In genomic region chr7:151060113-151060415, GRCh38 we compare ENCODE assay signal across 8 cellular contexts. TPM values are rescaled to one million over a fixed set of nuclear protein-coding genes. Genes with fewer than 3 reads are reported as not detected.
A peak's percentile ranks its signal among the peaks of the same experiment; 100 is the strongest.
DNase-seq lines count a peak whose midpoint lies in the region; ATAC-seq, FAIRE-seq and TF ChIP-seq lines count a peak whose summit lies in the region.

No MANE protein-coding gene starts in this region.

- peaks cover 12% of the 10 kb centered on the region; the same call in 1 of the 2 replicates for H3K9me1 ChIP-seq in IMR-90 (ENCODE audit: insufficient read depth, low read length)

- peaks cover 28% of the 10 kb centered on the region for H4K20me1 ChIP-seq in IMR-90 (ENCODE audit: insufficient read depth, low read length)
- no peaks in the 10 kb centered on the region for H4K20me1 ChIP-seq in mammary epithelial cell (ENCODE audit: insufficient read depth, low read length)

- H3K27me3 ChIP-seq in IMR-90 (ENCODE audit: control insufficient read depth, insufficient read depth, low read length) (no peaks in the 10 kb centered on the region), mammary epithelial cell (ENCODE audit: insufficient read depth, low read length) (no peaks in the 10 kb centered on the region)

- DNase-seq in A549 (ENCODE audit: low read depth in 1 of 2, low spot score in 1 of 2), result peak in 1 of 2 experiments; percentile 48
- no peak for DNase-seq in IMR-90
- no peak for DNase-seq in mammary epithelial cell
- DNase-seq in mucosa of descending colon, result no peak
- no peak for DNase-seq in foreskin melanocyte
- DNase-seq in AG08396 (ENCODE audit: low spot score), result no peak
- no peak for DNase-seq in C1 segment of cervical spinal cord (lab: John Stamatoyannopoulos, UW)
- no peak for DNase-seq in hepatic stellate cell (ENCODE audit: low spot score)

- TF ChIP-seq POLR2A in A549 (IDR thresholded peaks at IDR 0.05; ENCODE audit: low read length) (no peak), IMR-90 (IDR thresholded peaks at IDR 0.05; ENCODE audit: low read depth, low read length) (no peak; the same call in 1 of the 2 replicates)

- H3K4ac ChIP-seq in IMR-90 (ENCODE audit: low read depth, low read length), result peak overlapping the region; percentile 66

- peak overlapping the region; percentile 84 for H3K9ac ChIP-seq in IMR-90 (ENCODE audit: low read depth, low read length)
- H3K9ac ChIP-seq in mammary epithelial cell (ENCODE audit: insufficient read depth, low read length), result peak overlapping the region; percentile 78

- peak overlapping the region; percentile 56 for H4K91ac ChIP-seq in IMR-90 (ENCODE audit: insufficient read depth, low read depth, low read length)

- TF ChIP-seq EP300 in A549 (IDR thresholded peaks at IDR 0.05), result no peak

- H3K14ac ChIP-seq in IMR-90 (replicated peaks; ENCODE audit: low read depth, low read length), result peak overlapping the region; percentile 81

- TF ChIP-seq RAD21 in A549 (conservative IDR thresholded peaks at IDR 0.05 in 1 of 2, IDR thresholded peaks at IDR 0.05 in 1 of 2) (no peak; a peak in 1 of 5 replicates), IMR-90 (IDR thresholded peaks at IDR 0.05; ENCODE audit: low read length) (no peak)

- in situ Hi-C loops in IMR-90 (cut with MboI; ENCODE audit: low sequenced_read_pairs) (no loop called here), mammary epithelial cell (cut with MboI; ENCODE audit: low sequenced_read_pairs in 2 of 2) (no loop called here)

- WGBS in A549 (ENCODE audit: missing lambda C conversion rate), result 3% methylated on average over 14 of the region's 17 CpGs
- no CpG with 5 or more reads among the region's 17 CpGs for WGBS in IMR-90 (ENCODE audit: extremely low coverage in 2 of 2, insufficient read length in 1 of 2), 2 experiments
- WGBS in mammary epithelial cell (ENCODE audit: low coverage, missing lambda C conversion rate), result 2% methylated on average over 7 of the region's 17 CpGs

- H3K36me3 ChIP-seq in IMR-90 (ENCODE audit: control insufficient read depth, insufficient read depth, low read length), result peaks cover 8% of the 10 kb centered on the region
- peaks cover 4% of the 10 kb centered on the region for H3K36me3 ChIP-seq in mammary epithelial cell (ENCODE audit: insufficient read depth, low read length)
- no peaks in the 10 kb centered on the region for H3K36me3 ChIP-seq in mucosa of descending colon (ENCODE audit: low read depth)

- H4K8ac ChIP-seq in IMR-90 (ENCODE audit: low read depth in 2 of 2, low read length in 2 of 2), result peak overlapping the region in 1 of 2 experiments; percentile 56; a peak in 2 of 4 replicates

- H2AK9ac ChIP-seq in IMR-90 (replicated peaks; ENCODE audit: low read depth, low read length, poor library complexity), result peak overlapping the region; percentile 100

- peak overlapping the region; percentile 86 for H3K4me3 ChIP-seq in A549
- peak overlapping the region; percentile 94 for H3K4me3 ChIP-seq in IMR-90 (ENCODE audit: insufficient read depth, low read depth, low read length)
- H3K4me3 ChIP-seq in mammary epithelial cell (replicated peaks in 1 of 3; ENCODE audit: insufficient read depth in 1 of 3, low read depth in 2 of 3, low read length in 3 of 3), result peak overlapping the region; percentile 70 to 91 (median 74)
- peak overlapping the region; percentile 50 for H3K4me3 ChIP-seq in mucosa of descending colon

- intact Hi-C loops in IMR-90 (cut with micrococcal nuclease) (loop anchor here (1.0 kb wide), 1 partner anchor 51 kb away; no protein-coding TSS in a partner anchor), mammary epithelial cell (cut with micrococcal nuclease) (no loop called here), mucosa of descending colon (cut with DNase I, micrococcal nuclease) (no loop called here)

- H2BK120ac ChIP-seq in IMR-90 (ENCODE audit: low read depth, low read length), result peak overlapping the region; percentile 48; the same call in 1 of the 2 replicates

- H3K27ac ChIP-seq in A549 (peak overlapping the region; percentile 99), IMR-90 (ENCODE audit: insufficient read depth, low read length) (peak overlapping the region; percentile 97), mammary epithelial cell (ENCODE audit: insufficient read depth, low read depth, low read length) (peak overlapping the region; percentile 54)

- H2BK5ac ChIP-seq in IMR-90 (ENCODE audit: low read depth, low read length, poor library complexity, severe bottlenecking), result peak overlapping the region; percentile 95

- peak overlapping the region; percentile 26; the same call in 1 of the 2 replicates for H4K5ac ChIP-seq in IMR-90 (ENCODE audit: low read depth, low read length)

- peak overlapping the region; percentile 22; the same call in 1 of the 2 replicates for H3K18ac ChIP-seq in IMR-90 (ENCODE audit: low read depth, low read length)

- H3K4me1 ChIP-seq in A549, result peaks cover 43% of the 10 kb centered on the region
- peaks cover 43% of the 10 kb centered on the region for H3K4me1 ChIP-seq in IMR-90 (ENCODE audit: control insufficient read depth, insufficient read depth, low read length)
- peaks cover 53% of the 10 kb centered on the region for H3K4me1 ChIP-seq in mammary epithelial cell (ENCODE audit: insufficient read depth, low read length)
- H3K4me1 ChIP-seq in mucosa of descending colon (ENCODE audit: low read depth), result peaks cover 36% of the 10 kb centered on the region

- H3K9me3 ChIP-seq in A549 (no peaks in the 10 kb centered on the region), IMR-90 (ENCODE audit: control insufficient read depth, insufficient read depth, low read length) (no peaks in the 10 kb centered on the region), mammary epithelial cell (replicated peaks; ENCODE audit: insufficient read depth, low read length) (no peaks in the 10 kb centered on the region), mucosa of descending colon (no peaks in the 10 kb centered on the region)

- BruUV-seq in IMR-90 (replicated peaks; lab: Mats Ljungman, UMichigan), result no TSS peak
- BruUV-seq in mammary epithelial cell (replicated peaks; lab: Mats Ljungman, UMichigan), result no TSS peak

- 0 out of 3 replicates have a peak overlapping the region, but pooled peaks have one; percentile 15 for H2BK15ac ChIP-seq in IMR-90 (ENCODE audit: low read depth, low read length)

- no peak overlapping the region for H2BK20ac ChIP-seq in IMR-90 (ENCODE audit: low read depth, low read length)

- H3K23ac ChIP-seq in IMR-90 (ENCODE audit: low read depth, low read length), result peak overlapping the region; percentile 87; the same call in 1 of the 2 replicates

- H3K79me2 ChIP-seq in mammary epithelial cell (ENCODE audit: insufficient read depth, low read length), result peaks cover 42% of the 10 kb centered on the region

- CTCF ChIA-PET in A549 (lab: Yijun Ruan, JAX) (interaction anchor here (0.9 to 5.7 kb wide), 14 partner anchors 9 to 105 kb away, joined by 3 to 64 read pairs (median 6); partner anchors contain the start of genes ABCB8, AGAP3 and FASTK), IMR-90 (lab: Yijun Ruan, JAX) (no interaction called here), mammary epithelial cell (lab: Charles Lee; ENCODE audit: low non-redundant PET) (no interaction called here)

- peak overlapping the region; percentile 96 for H2AK5ac ChIP-seq in IMR-90 (ENCODE audit: low read depth, low read length)

- TF ChIP-seq CTCF in A549 (IDR thresholded peaks at IDR 0.05) (no peak), IMR-90 (conservative IDR thresholded peaks at IDR 0.05; ENCODE audit: low read depth, low read length) (no peak), mammary epithelial cell (conservative IDR thresholded peaks at IDR 0.05 in 1 of 2, IDR thresholded peaks at IDR 0.05 in 1 of 2; ENCODE audit: extremely low read depth in 1 of 2, insufficient read depth in 1 of 2, low read depth in 1 of 2, low read length in 2 of 2) (no peak), mucosa of descending colon (IDR thresholded peaks at IDR 0.05) (no peak)

- ATAC-seq in A549 (peak; percentile 1 to 5; a peak in 2 of 6 replicates), IMR-90 (ENCODE audit: low read depth) (no peak), mucosa of descending colon (no peak)

- dilution Hi-C loops in IMR-90 (cut with HindIII; ENCODE audit: low sequenced_read_pairs, unreplicated experiment) (no loop called here), mammary epithelial cell (cut with HindIII; ENCODE audit: low sequenced_read_pairs) (no loop called here)

- H3K4me2 ChIP-seq in A549, result peak overlapping the region; percentile 92
- peak overlapping the region; percentile 99 for H3K4me2 ChIP-seq in IMR-90 (ENCODE audit: low read depth, low read length)
- H3K4me2 ChIP-seq in mammary epithelial cell (ENCODE audit: insufficient read depth, low read depth, low read length), result peak overlapping the region; percentile 100

- peak overlapping the region; percentile 95 for H2AFZ ChIP-seq in IMR-90 (replicated peaks; ENCODE audit: low read length, poor library complexity)
- H2AFZ ChIP-seq in mammary epithelial cell (ENCODE audit: low read depth, low read length), result peak overlapping the region; percentile 89

- peak overlapping the region; percentile 87 for H3K56ac ChIP-seq in IMR-90 (ENCODE audit: extremely low read depth, insufficient read depth, low read length)

- FAIRE-seq in A549 (lab: Jason Lieb, UNC), result no peak

- POLR2A ChIA-PET in A549 (lab: Yijun Ruan, JAX), result no interaction called here
- POLR2A ChIA-PET in IMR-90 (lab: Charles Lee; ENCODE audit: unreplicated experiment), result no interaction called here

- H3K79me1 ChIP-seq in IMR-90 (ENCODE audit: low read depth in 1 of 2, low read length in 2 of 2), result peaks cover 24 to 68% of the 10 kb centered on the region in 2 experiments

RNA-seq across cellular contexts. Expression of gene SLC4A2, which starts 0.7 kb away (rescaled TPM):
- polyA plus RNA-seq in A549 (2011; rRNA removed) (99.6 and 112 TPM in 2 replicates), A549 (2017; fragmentation: RNase III; extraction: RNeasy Plus Mini Kit Qiagen cat#74134 plus additional on column Dnase treatment) (253 to 280 TPM (median 275 TPM) in 3 replicates), IMR-90 (2012; rRNA removed) (91.0 and 112 TPM in 2 replicates), mammary epithelial cell (57.9 TPM)
- 227 and 233 TPM in 2 replicates for polyA plus RNA-seq in A549 (2012; cell fraction: cytosol; rRNA removed)
- polyA plus RNA-seq in A549 (2012; cell fraction: nucleus; rRNA removed), result 658 and 805 TPM in 2 replicates
- 118 and 170 TPM in 2 replicates for polyA minus RNA-seq in A549 (2011; rRNA and poly(A)+ RNA removed)
- total RNA-seq in IMR-90 (2012; rRNA removed) (25.3 and 29.6 TPM in 2 replicates), mammary epithelial cell (100 to 1,000 TPM in 1 of 2 donors, 10 to 100 TPM in 1; 46.5 to 138 TPM), mucosa of descending colon (100 to 1,000 TPM in 1 of 3 donors, 10 to 100 TPM in 2; 82.2 to 168 (median 89.5) TPM)
- 70.2 and 89.3 TPM in 2 replicates for polyA plus RNA-seq in IMR-90 (2012; cell fraction: cytosol; rRNA removed)
- polyA plus RNA-seq in IMR-90 (2012; cell fraction: nucleus; rRNA removed; ENCODE audit: low replicate concordance), result 205 and 510 TPM in 2 replicates
- 150 TPM for polyA minus RNA-seq in mammary epithelial cell

RNA-seq across cellular contexts. Expression of gene CDK5, which starts 2.4 kb away (rescaled TPM):
- polyA plus RNA-seq in A549 (2011; rRNA removed), result 29.6 and 30.0 TPM in 2 replicates
- polyA plus RNA-seq in A549 (2012; cell fraction: cytosol; rRNA removed), result 45.6 and 54.0 TPM in 2 replicates
- 38.0 and 53.8 TPM in 2 replicates for polyA plus RNA-seq in A549 (2012; cell fraction: nucleus; rRNA removed)
- 41.2 to 51.0 TPM (median 50.3 TPM) in 3 replicates for polyA plus RNA-seq in A549 (2017; fragmentation: RNase III; extraction: RNeasy Plus Mini Kit Qiagen cat#74134 plus additional on column Dnase treatment)
- polyA minus RNA-seq in A549 (2011; rRNA and poly(A)+ RNA removed), result 31.2 and 48.9 TPM in 2 replicates
- total RNA-seq in IMR-90 (2012; rRNA removed), result 22.4 and 24.7 TPM in 2 replicates
- 34.8 and 45.6 TPM in 2 replicates for polyA plus RNA-seq in IMR-90 (2012; rRNA removed)
- 29.1 and 41.6 TPM in 2 replicates for polyA plus RNA-seq in IMR-90 (2012; cell fraction: cytosol; rRNA removed)
- polyA plus RNA-seq in IMR-90 (2012; cell fraction: nucleus; rRNA removed; ENCODE audit: low replicate concordance), result 16.0 and 19.1 TPM in 2 replicates
- 10 to 100 TPM; 12.3 to 18.1 TPM for total RNA-seq in mammary epithelial cell
- 26.1 TPM for polyA plus RNA-seq in mammary epithelial cell
- polyA minus RNA-seq in mammary epithelial cell, result 31.3 TPM
- 10 to 100 TPM in 2 of 3 donors, 1 to 10 TPM in 1; 8.3 to 12.4 (median 11.7) TPM for total RNA-seq in mucosa of descending colon

RNA-seq across cellular contexts. Expression of gene ASIC3, which starts 11.7 kb away (rescaled TPM):
- polyA plus RNA-seq in A549 (2011; rRNA removed) (4.1 and 4.4 TPM in 2 replicates), A549 (2017; fragmentation: RNase III; extraction: RNeasy Plus Mini Kit Qiagen cat#74134 plus additional on column Dnase treatment) (7.5 to 11.4 TPM (median 9.8 TPM) in 3 replicates), IMR-90 (2012; rRNA removed) (0.70 and 0.74 TPM in 2 replicates), mammary epithelial cell (0.34 TPM)
- polyA plus RNA-seq in A549 (2012; cell fraction: cytosol; rRNA removed), result 5.4 and 6.4 TPM in 2 replicates
- polyA plus RNA-seq in A549 (2012; cell fraction: nucleus; rRNA removed), result 82.7 and 90.1 TPM in 2 replicates
- 0.70 and 1.9 TPM in 2 replicates for polyA minus RNA-seq in A549 (2011; rRNA and poly(A)+ RNA removed)
- total RNA-seq in IMR-90 (2012; rRNA removed) (not detected in 2 replicates), mammary epithelial cell (1 to 10 TPM in 1 of 2 donors, under 1 TPM in 1; 0.33 to 1.8 TPM), mucosa of descending colon (1 to 10 TPM; 1.2 to 6.5 (median 3.4) TPM)
- polyA plus RNA-seq in IMR-90 (2012; cell fraction: cytosol; rRNA removed), result 0.21 and 0.38 TPM in 2 replicates
- polyA plus RNA-seq in IMR-90 (2012; cell fraction: nucleus; rRNA removed; ENCODE audit: low replicate concordance), result 4.8 and 9.1 TPM in 2 replicates
- 4.1 TPM for polyA minus RNA-seq in mammary epithelial cell

RNA-seq across cellular contexts. Expression of gene FASTK, which starts 20.5 kb away (rescaled TPM):
- polyA plus RNA-seq in A549 (2011; rRNA removed), result 38.5 and 51.7 TPM in 2 replicates
- 105 and 138 TPM in 2 replicates for polyA plus RNA-seq in A549 (2012; cell fraction: cytosol; rRNA removed)
- polyA plus RNA-seq in A549 (2012; cell fraction: nucleus; rRNA removed), result 515 and 603 TPM in 2 replicates
- polyA plus RNA-seq in A549 (2017; fragmentation: RNase III; extraction: RNeasy Plus Mini Kit Qiagen cat#74134 plus additional on column Dnase treatment), result 66.0 to 78.6 TPM (median 72.4 TPM) in 3 replicates
- polyA minus RNA-seq in A549 (2011; rRNA and poly(A)+ RNA removed), result 49.4 and 58.9 TPM in 2 replicates
- total RNA-seq in IMR-90 (2012; rRNA removed), result 41.9 and 53.8 TPM in 2 replicates
- 115 and 127 TPM in 2 replicates for polyA plus RNA-seq in IMR-90 (2012; rRNA removed)
- polyA plus RNA-seq in IMR-90 (2012; cell fraction: cytosol; rRNA removed), result 99.0 and 130 TPM in 2 replicates
- polyA plus RNA-seq in IMR-90 (2012; cell fraction: nucleus; rRNA removed; ENCODE audit: low replicate concordance), result 430 and 1,164 TPM in 2 replicates
- 10 to 100 TPM; 49.7 to 68.8 TPM for total RNA-seq in mammary epithelial cell
- 52.4 TPM for polyA plus RNA-seq in mammary epithelial cell
- 51.5 TPM for polyA minus RNA-seq in mammary epithelial cell
- total RNA-seq in mucosa of descending colon, result 100 to 1,000 TPM in 1 of 3 donors, 10 to 100 TPM in 2; 78.6 to 122 (median 98.5) TPM

RNA-seq across cellular contexts. Expression of gene TMUB1, which starts 23.2 kb away (rescaled TPM):
- polyA plus RNA-seq in A549 (2011; rRNA removed), result 12.4 and 14.0 TPM in 2 replicates
- polyA plus RNA-seq in A549 (2012; cell fraction: cytosol; rRNA removed), result 45.5 and 65.8 TPM in 2 replicates
- 65.1 and 82.1 TPM in 2 replicates for polyA plus RNA-seq in A549 (2012; cell fraction: nucleus; rRNA removed)
- polyA plus RNA-seq in A549 (2017; fragmentation: RNase III; extraction: RNeasy Plus Mini Kit Qiagen cat#74134 plus additional on column Dnase treatment), result 31.5 to 37.7 TPM (median 37.3 TPM) in 3 replicates
- polyA minus RNA-seq in A549 (2011; rRNA and poly(A)+ RNA removed), result 4.1 and 6.0 TPM in 2 replicates
- total RNA-seq in IMR-90 (2012; rRNA removed), result 6.8 and 7.8 TPM in 2 replicates
- polyA plus RNA-seq in IMR-90 (2012; rRNA removed), result 29.8 and 38.3 TPM in 2 replicates
- polyA plus RNA-seq in IMR-90 (2012; cell fraction: cytosol; rRNA removed), result 24.3 and 48.1 TPM in 2 replicates
- 34.7 and 60.3 TPM in 2 replicates for polyA plus RNA-seq in IMR-90 (2012; cell fraction: nucleus; rRNA removed; ENCODE audit: low replicate concordance)
- 10 to 100 TPM; 16.8 to 38.1 TPM for total RNA-seq in mammary epithelial cell
- polyA plus RNA-seq in mammary epithelial cell, result 28.4 TPM
- polyA minus RNA-seq in mammary epithelial cell, result 14.4 TPM
- 10 to 100 TPM; 54.2 to 63.7 (median 60.8) TPM for total RNA-seq in mucosa of descending colon

Comparison
In these comparisons a context has a peak if more than half of its experiments do, and no peak if none do; other contexts are left out.
1. ATAC-seq: peak in A549 (2 of 2); none in IMR-90 (single experiment) and mucosa of descending colon (single experiment).
2. Peak in every context shown above with its lines, with median percentiles within 50 percentile points of each other: H3K27ac ChIP-seq, H3K4me2 ChIP-seq and H3K4me3 ChIP-seq.